ENCODE assay signal across 29 cellular contexts in the genomic region with DNA sequence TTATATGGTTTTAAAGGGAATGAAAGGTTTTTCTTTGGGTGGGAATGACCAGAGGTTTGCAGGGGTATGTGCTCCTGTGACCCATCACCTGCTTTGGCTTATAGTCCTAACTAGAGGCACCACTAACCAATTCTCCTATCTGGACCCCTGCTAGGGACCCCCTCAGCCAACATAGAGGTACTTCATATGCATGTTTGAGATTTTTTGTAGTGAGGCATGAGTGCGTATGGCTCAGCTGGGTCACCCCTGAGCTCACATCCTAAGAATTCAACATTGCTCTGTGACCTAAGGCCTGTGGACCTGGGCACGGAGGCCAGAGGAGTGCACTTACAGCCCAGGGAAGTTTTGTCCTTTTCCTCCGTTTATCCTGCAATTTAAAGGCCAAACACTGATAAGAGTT.
"Had no signal": no experiment of that assay in that cellular context is flagged by ENCODE, and none has a peak within 500 bp of the region (broad histone marks: within the 10 kb centered on the region; RNA-seq: fewer than 3 reads in every experiment).

No MANE protein-coding gene starts in this region.

- H3K27ac ChIP-seq: Peyer's patch, SJSA1 had no signal

- H3K4me1 Mint-ChIP-seq: activated CD4-positive, alpha-beta T cell treated with anti-CD3 and anti-CD28 coated beads, Interleukin-2, amount 10 ng/mL, durations not matched to agents 24 days and 14 days; activated naive CD4-positive, alpha-beta T cell treated with anti-CD3 and anti-CD28 coated beads, Interleukin-2, amount 50 U/mL, for 24 hours; activated naive CD8-positive, alpha-beta T cell treated with anti-CD3 and anti-CD28 coated beads, Interleukin-2, amount 10 ng/mL, durations not matched to agents 7 days and 5 days; brain had no signal

- H3K9me3 ChIP-seq: MG63, Peyer's patch, SJSA1, SK-N-SH had no signal

- H3K4me1 ChIP-seq: Peyer's patch had no signal

- H3K9me2 ChIP-seq: SK-N-SH had no signal

- DNase-seq: activated CD4-positive, alpha-beta T cell treated with anti-CD3 and anti-CD28 coated beads, Interleukin-2, amount 10 ng/mL, durations not matched to agents 24 days and 14 days; activated CD4-positive, alpha-beta T cell treated with anti-CD3 and anti-CD28 coated beads, Interleukin-2, amount 50 U/mL, for 4 hours; activated CD8-positive, alpha-beta T cell treated with anti-CD3 and anti-CD28 coated beads for 36 hours; activated gamma-delta T cell; activated naive CD4-positive, alpha-beta T cell treated with Interleukin-2 at 50 U/mL for 16 hours; activated naive CD8-positive, alpha-beta T cell treated with anti-CD3 and anti-CD28 coated beads, Interleukin-2, amount 10 ng/mL, durations not matched to agents 7 days and 5 days; activated T-cell treated with anti-CD3 and anti-CD28 coated beads, Interleukin-2, amount 50 U/mL, for 24 hours; central memory CD4-positive, alpha-beta T cell; Kasumi-1; KG1; MG63; NCI-H1048; NCI-H1105 treated with DMSO at 0.1 percent for 48 hours; NCI-H1436; NCI-H1694; NCI-H1930; NCI-H2081 treated with DMSO at 0.1 percent for 48 hours; NCI-H345; NCI-H524 treated with DMSO at 0.1 percent for 48 hours; Peyer's patch; RPMI8226; SHP77 treated with DMSO at 0.1 percent for 48 hours; SK-N-SH had no signal

- H3K27ac Mint-ChIP-seq: activated CD4-positive, alpha-beta T cell treated with anti-CD3 and anti-CD28 coated beads, Interleukin-2, amount 10 ng/mL, durations not matched to agents 24 days and 14 days; activated CD8-positive, alpha-beta T cell treated with anti-CD3 and anti-CD28 coated beads for 36 hours; activated naive CD4-positive, alpha-beta T cell treated with anti-CD3 and anti-CD28 coated beads, Interleukin-2, amount 50 U/mL, for 24 hours; activated naive CD8-positive, alpha-beta T cell treated with anti-CD3 and anti-CD28 coated beads, Interleukin-2, amount 10 ng/mL, durations not matched to agents 7 days and 5 days; activated T-cell treated with anti-CD3 and anti-CD28 coated beads, Interleukin-2, amount 50 U/mL, for 24 hours; activated T-helper 2 cell treated with anti-CD3 and anti-CD28 coated beads, Interferon-gamma antibody, Interleukin-2, Interleukin-4, amounts not matched to agents 10 μg/mL and 5 μg/mL and 100 μg/mL, durations not matched to agents 14 hours and 24 hours and 36 hours; brain; T-helper 1 cell treated with Interleukin-12 subunit alpha and Interleukin-12 subunit beta and Interleukin-4 antibody, amounts not matched to agents 30 μg/mL and 1 μg/mL, for 36 hours; T-helper 2 cell treated with Interferon-gamma antibody and Interleukin-4, amounts not matched to agents 5 μg/mL and 100 μg/mL, for 36 hours had no signal

- H3K4me3 Mint-ChIP-seq: activated CD4-positive, alpha-beta T cell treated with anti-CD3 and anti-CD28 coated beads, Interleukin-2, amount 10 ng/mL, durations not matched to agents 24 days and 14 days; activated CD8-positive, alpha-beta T cell treated with anti-CD3 and anti-CD28 coated beads for 36 hours; activated naive CD4-positive, alpha-beta T cell treated with anti-CD3 and anti-CD28 coated beads, Interleukin-2, amount 50 U/mL, for 24 hours; activated naive CD8-positive, alpha-beta T cell treated with anti-CD3 and anti-CD28 coated beads, Interleukin-2, amount 10 ng/mL, durations not matched to agents 7 days and 5 days; activated T-cell treated with anti-CD3 and anti-CD28 coated beads, Interleukin-2, amount 50 U/mL, for 24 hours; brain; T-helper 1 cell treated with Interleukin-12 subunit alpha and Interleukin-12 subunit beta and Interleukin-4 antibody, amounts not matched to agents 30 μg/mL and 1 μg/mL, for 36 hours; T-helper 2 cell treated with Interferon-gamma antibody and Interleukin-4, amounts not matched to agents 5 μg/mL and 100 μg/mL, for 36 hours had no signal

- H3K9me3 Mint-ChIP-seq: activated CD4-positive, alpha-beta T cell treated with anti-CD3 and anti-CD28 coated beads, Interleukin-2, amount 10 ng/mL, durations not matched to agents 24 days and 14 days; activated CD8-positive, alpha-beta T cell treated with anti-CD3 and anti-CD28 coated beads for 36 hours; activated naive CD4-positive, alpha-beta T cell treated with anti-CD3 and anti-CD28 coated beads, Interleukin-2, amount 50 U/mL, for 24 hours; activated naive CD8-positive, alpha-beta T cell treated with anti-CD3 and anti-CD28 coated beads, Interleukin-2, amount 10 ng/mL, durations not matched to agents 7 days and 5 days; activated T-cell treated with anti-CD3 and anti-CD28 coated beads, Interleukin-2, amount 50 U/mL, for 24 hours; activated T-helper 2 cell treated with anti-CD3 and anti-CD28 coated beads, Interferon-gamma antibody, Interleukin-2, Interleukin-4, amounts not matched to agents 10 μg/mL and 5 μg/mL and 100 μg/mL, durations not matched to agents 14 hours and 24 hours and 36 hours; T-helper 1 cell treated with Interleukin-12 subunit alpha and Interleukin-12 subunit beta and Interleukin-4 antibody, amounts not matched to agents 30 μg/mL and 1 μg/mL, for 36 hours; T-helper 2 cell treated with Interferon-gamma antibody and Interleukin-4, amounts not matched to agents 5 μg/mL and 100 μg/mL, for 36 hours had no signal

- H3K27me3 Mint-ChIP-seq: activated CD4-positive, alpha-beta T cell treated with anti-CD3 and anti-CD28 coated beads, Interleukin-2, amount 10 ng/mL, durations not matched to agents 24 days and 14 days; activated CD8-positive, alpha-beta T cell treated with anti-CD3 and anti-CD28 coated beads for 36 hours; activated naive CD8-positive, alpha-beta T cell treated with anti-CD3 and anti-CD28 coated beads, Interleukin-2, amount 10 ng/mL, durations not matched to agents 7 days and 5 days had no signal

- H3K36me3 ChIP-seq: MG63, Peyer's patch, SJSA1 had no signal

- H3K36me3 Mint-ChIP-seq: activated naive CD4-positive, alpha-beta T cell treated with anti-CD3 and anti-CD28 coated beads, Interleukin-2, amount 50 U/mL, for 24 hours; activated naive CD8-positive, alpha-beta T cell treated with anti-CD3 and anti-CD28 coated beads, Interleukin-2, amount 10 ng/mL, durations not matched to agents 7 days and 5 days; brain had no signal

- H3K27me3 ChIP-seq: MG63, Peyer's patch, SJSA1 had no signal

- ATAC-seq: activated CD8-positive, alpha-beta T cell treated with anti-CD3 and anti-CD28 coated beads for 36 hours had no signal

- H3K4me2 ChIP-seq: SK-N-SH had no signal

- H3K9ac ChIP-seq: SK-N-SH had no signal

- H3K4me3 ChIP-seq: MG63, Peyer's patch, SJSA1 had no signal
